Comparison of ENCODE assay signal across 9 cellular contexts in genomic region chrX:140057001-140057411, GRCh38.
DNase-seq lines count a peak whose midpoint lies in the region; ATAC-seq and TF ChIP-seq lines count a peak whose summit lies in the region.
"Had no signal": no experiment of that assay in that cellular context is flagged by ENCODE, and none has a peak within 500 bp of the region (broad histone marks: within the 10 kb centered on the region; RNA-seq: fewer than 3 reads in every experiment).

No MANE protein-coding gene starts in this region.

- in situ Hi-C loops in astrocyte of the spinal cord (cut with HindIII; ENCODE audit: low sequenced_read_pairs) = no loop called here

- DNase-seq in NCI-H524 (lab: John Stamatoyannopoulos, UW) (peak; percentile 35 to 78), NCI-H524 treated with DMSO at 0.1 percent for 48 hours (lab: John Stamatoyannopoulos, UW) (no peak), NAMALWA (ENCODE audit: low spot score) (peak; percentile 65), T-helper 22 cell (ENCODE audit: low read depth) (peak; percentile 19), astrocyte of the spinal cord (ENCODE audit: low read depth, low spot score) (peak; percentile 74), iPS-NIHi11 (ENCODE audit: low spot score) (peak; percentile 61)
- peak; percentile 18 to 53 (median 33) for DNase-seq in stimulated activated CD4-positive, alpha-beta T cell treated with anti-CD3 and anti-CD28 coated beads, Interleukin-12 subunit alpha, Interleukin-12 subunit beta, amount 100 ng/mL, for 48 hours (ENCODE audit: low read depth in 2 of 3, low spot score in 1 of 3)

- TF ChIP-seq CTCF in astrocyte of the spinal cord (IDR thresholded peaks at IDR 0.05; ENCODE audit: low read depth, low read length) = peak; percentile 80

- no peak overlapping the region for H3K4me3 ChIP-seq in astrocyte of the spinal cord (ENCODE audit: low read depth, low read length)
- H3K4me3 ChIP-seq: BLaER1 treated with 17β-estradiol and CSF1 and Interleukin-3, amounts not matched to agents 10 nM and 100 nM had no signal

- ATAC-seq in HG02571 (IDR thresholded peaks at IDR 0.05; ENCODE audit: unreplicated experiment) = peak; percentile 93
